In genomic region chr17:57517216-57517518, GRCh38 we compare ENCODE assay signal across 2 cellular contexts.
TF ChIP-seq lines count a peak whose summit lies in the region.

No MANE protein-coding gene starts in this region.

TF ChIP-seq in HepG2, 621 proteins besides CTCF, POLR2A, EP300 and RAD21 (continued from another document):
- TF ChIP-seq SSRP1 (CRISPR knock-in tag; IDR thresholded peaks at IDR 0.05) (peak; percentile 12; the same call in 1 of the 2 replicates), MAFF (IDR thresholded peaks at IDR 0.05; ENCODE audit: low read depth, low read length) (peak; percentile 33; the same call in 1 of the 2 replicates), ZNF850 (CRISPR knock-in tag; conservative IDR thresholded peaks at IDR 0.05) (0 out of 2 replicates have a peak, but pooled peaks have one; percentile 31), PHF8 (CRISPR knock-in tag; IDR thresholded peaks at IDR 0.05) (no peak; the same call in 1 of the 2 replicates), ZNF678 (CRISPR knock-in tag; IDR thresholded peaks at IDR 0.05) (no peak), MAFK (conservative IDR thresholded peaks at IDR 0.05 in 1 of 2, IDR thresholded peaks at IDR 0.05 in 1 of 2; ENCODE audit: low read length in 2 of 2) (peak in 1 of 2 experiments; percentile 28; a peak in 2 of 4 replicates), FOSL1 (CRISPR knock-in tag; IDR thresholded peaks at IDR 0.05; ENCODE audit: borderline replicate concordance) (no peak), PLSCR1 (CRISPR knock-in tag; IDR thresholded peaks at IDR 0.05; ENCODE audit: borderline replicate concordance) (no peak), ATF1 (CRISPR knock-in tag; IDR thresholded peaks at IDR 0.05) (no peak), ZMAT3 (CRISPR knock-in tag; conservative IDR thresholded peaks at IDR 0.05) (0 out of 2 replicates have a peak, but pooled peaks have one; percentile 63), ZFP36L2 (CRISPR knock-in tag; IDR thresholded peaks at IDR 0.05) (no peak), ZNF567 (CRISPR knock-in tag; IDR thresholded peaks at IDR 0.05; ENCODE audit: borderline replicate concordance) (no peak), ZNF501 (CRISPR knock-in tag; IDR thresholded peaks at IDR 0.05) (peak; percentile 38; the same call in 1 of the 2 replicates), ZNF670 (CRISPR knock-in tag; IDR thresholded peaks at IDR 0.05; ENCODE audit: borderline replicate concordance) (0 out of 2 replicates have a peak, but pooled peaks have one; percentile 64), KDM5B (CRISPR knock-in tag; IDR thresholded peaks at IDR 0.05; ENCODE audit: borderline replicate concordance) (0 out of 2 replicates have a peak, but pooled peaks have one; percentile 16)
TF ChIP-seq in HepG2: peak in this region for 9.

TF ChIP-seq in neural cell, 6 proteins besides CTCF, POLR2A, EP300 and RAD21:
- TF ChIP-seq REST (IDR thresholded peaks at IDR 0.05; ENCODE audit: borderline replicate concordance) (no peak), POLR2AphosphoS5 (IDR thresholded peaks at IDR 0.05) (no peak), SMC3 (conservative IDR thresholded peaks at IDR 0.05; ENCODE audit: poor library complexity) (no peak), TAF1 (IDR thresholded peaks at IDR 0.05; ENCODE audit: low read depth) (no peak), EZH2 (IDR thresholded peaks at IDR 0.05; ENCODE audit: borderline replicate concordance, insufficient read depth, low read length, poor library complexity, severe bottlenecking) (no peak), MXI1 (conservative IDR thresholded peaks at IDR 0.05; ENCODE audit: poor library complexity, severe bottlenecking) (no peak)
